In the genomic region with DNA sequence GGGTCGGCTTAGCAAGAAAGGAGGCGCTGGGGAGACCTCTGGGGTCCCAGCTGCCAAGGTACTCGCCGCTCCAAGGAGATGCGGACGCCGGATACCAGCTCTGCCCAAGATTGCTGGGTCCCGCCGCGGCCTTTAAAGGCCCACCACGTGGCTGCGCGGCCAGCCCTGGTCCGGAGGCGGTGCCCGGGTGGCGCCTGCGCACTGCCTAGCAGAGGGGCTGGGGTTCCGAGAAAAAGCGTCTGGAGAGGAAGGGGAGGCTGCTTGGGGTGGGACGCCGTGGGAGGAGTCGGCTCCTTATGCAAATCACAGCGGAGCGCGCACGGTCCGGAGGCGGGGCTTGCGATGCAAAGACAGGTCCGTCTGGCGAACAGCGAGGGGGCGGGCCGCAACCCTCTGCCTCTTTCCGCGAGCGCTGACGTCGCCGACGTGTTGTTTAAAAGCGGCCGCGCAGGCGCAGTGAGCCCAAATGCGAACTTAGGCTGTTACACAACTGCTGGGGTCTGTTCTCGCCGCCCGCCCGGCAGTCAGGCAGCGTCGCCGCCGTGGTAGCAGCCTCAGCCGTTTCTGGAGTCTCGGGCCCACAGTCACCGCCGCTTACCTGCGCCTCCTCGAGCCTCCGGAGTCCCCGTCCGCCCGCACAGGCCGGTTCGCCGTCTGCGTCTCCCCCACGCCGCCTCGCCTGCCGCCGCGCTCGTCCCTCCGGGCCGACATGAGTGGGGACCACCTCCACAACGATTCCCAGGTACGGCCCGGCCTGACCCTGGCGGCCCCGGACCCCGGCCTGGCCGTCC, we compare ENCODE assay signal across 8 cellular contexts. TPM values are rescaled to one million over a fixed set of nuclear protein-coding genes. Genes with fewer than 3 reads are reported as not detected.
DNase-seq lines count a peak whose midpoint lies in the region; ATAC-seq, FAIRE-seq and TF ChIP-seq lines count a peak whose summit lies in the region.

A gene (plus strand): TSS at position 464 of the 791 bp plus-strand sequence. CDS start 246 bp downstream, at position 710.

- H3K27me3 ChIP-seq in body of pancreas, result no peaks in the 10 kb centered on the region
- no peaks in the 10 kb centered on the region for H3K27me3 ChIP-seq in sigmoid colon

- TF ChIP-seq EP300 in sigmoid colon (IDR thresholded peaks at IDR 0.05), result peak in 1 of 4 donors; percentile 27

- TF ChIP-seq CTCF in 22Rv1 (IDR thresholded peaks at IDR 0.05) (no peak), body of pancreas (IDR thresholded peaks at IDR 0.05) (peak in 2 of 7 experiments; percentile 14 to 31), sigmoid colon (IDR thresholded peaks at IDR 0.05) (no peak)

- 0 to 1% methylated on average over 14 to 82 of the region's 85 CpGs for WGBS in body of pancreas, 2 donors
- WGBS in sigmoid colon, 2 donors, result 0 to 1% methylated on average over 85 of the region's 85 CpGs

- H3K9me3 ChIP-seq in body of pancreas, result no peaks in the 10 kb centered on the region
- H3K9me3 ChIP-seq in sigmoid colon, result no peaks in the 10 kb centered on the region

- peak; percentile 94 to 98 (median 98) for TF ChIP-seq POLR2A in body of pancreas (IDR thresholded peaks at IDR 0.05)
- peak; percentile 97 to 98 for TF ChIP-seq POLR2A in sigmoid colon (IDR thresholded peaks at IDR 0.05)

- peak within 1 kb of the TSS; percentile 66 for H3K27ac ChIP-seq in 22Rv1
- H3K27ac ChIP-seq in body of pancreas, result peak within 1 kb of the TSS; percentile 78 to 95 (median 93)
- peak within 1 kb of the TSS; percentile 98 to 100 (median 100) for H3K27ac ChIP-seq in sigmoid colon

- no peaks in the 10 kb centered on the region for H3K36me3 ChIP-seq in body of pancreas (replicated peaks in 1 of 2; ENCODE audit: insufficient read depth in 1 of 2, low read depth in 2 of 2)
- H3K36me3 ChIP-seq in sigmoid colon, result no peaks in the 10 kb centered on the region

- DNase-seq in NCI-H2107 treated with DMSO at 0.1 percent for 48 hours (lab: John Stamatoyannopoulos, UW; ENCODE audit: unreplicated experiment) (peak; percentile 89), body of pancreas (peak; percentile 100), iPS DF 19.7 (ENCODE audit: low read depth, low spot score) (peak; percentile 96), sigmoid colon (peak; percentile 100)

- intact Hi-C loops in body of pancreas (cut with DNase I), result no loop called here
- intact Hi-C loops in sigmoid colon (cut with DNase I), result loop anchor here (2.0 to 5.0 kb wide), 2 partner anchors 24 to 49 kb away; no protein-coding TSS in a partner anchor

- H3K4me3 ChIP-seq in body of pancreas (peak within 1 kb of the TSS; percentile 91 to 95), sigmoid colon (peak within 1 kb of the TSS; percentile 98 to 100 (median 100))

- ATAC-seq in GM18520 (IDR thresholded peaks at IDR 0.05; ENCODE audit: unreplicated experiment) (peak; percentile 88), HG03064 (IDR thresholded peaks at IDR 0.05; ENCODE audit: low read depth, unreplicated experiment) (peak; percentile 95), body of pancreas (peak; percentile 97)

- peaks cover 42% of the 10 kb centered on the region for H3K4me1 ChIP-seq in body of pancreas
- peaks cover 0 to 43% (median 40%) of the 10 kb centered on the region in 4 donors for H3K4me1 ChIP-seq in sigmoid colon

- peak; percentile 90 for FAIRE-seq in TTC549 (lab: Jason Lieb, UNC)

RNA-seq across cellular contexts. Expression of the gene that starts here (rescaled TPM):
- total RNA-seq in body of pancreas, result 10 to 100 TPM; 12.2 to 18.5 TPM
- 10 to 100 TPM; 22.0 to 33.2 (median 22.4) TPM for total RNA-seq in sigmoid colon
- 10 to 100 TPM; 26.4 to 45.0 (median 43.2) TPM for polyA plus RNA-seq in sigmoid colon

Comparison
In these comparisons a context has a peak if more than half of its experiments do, and no peak if none do; other contexts are left out.
1. Peak in every context shown above with its lines: DNase-seq, ATAC-seq, H3K4me3 ChIP-seq and H3K27ac ChIP-seq.